8 cellular contexts compared by ENCODE assay signal in the genomic region with DNA sequence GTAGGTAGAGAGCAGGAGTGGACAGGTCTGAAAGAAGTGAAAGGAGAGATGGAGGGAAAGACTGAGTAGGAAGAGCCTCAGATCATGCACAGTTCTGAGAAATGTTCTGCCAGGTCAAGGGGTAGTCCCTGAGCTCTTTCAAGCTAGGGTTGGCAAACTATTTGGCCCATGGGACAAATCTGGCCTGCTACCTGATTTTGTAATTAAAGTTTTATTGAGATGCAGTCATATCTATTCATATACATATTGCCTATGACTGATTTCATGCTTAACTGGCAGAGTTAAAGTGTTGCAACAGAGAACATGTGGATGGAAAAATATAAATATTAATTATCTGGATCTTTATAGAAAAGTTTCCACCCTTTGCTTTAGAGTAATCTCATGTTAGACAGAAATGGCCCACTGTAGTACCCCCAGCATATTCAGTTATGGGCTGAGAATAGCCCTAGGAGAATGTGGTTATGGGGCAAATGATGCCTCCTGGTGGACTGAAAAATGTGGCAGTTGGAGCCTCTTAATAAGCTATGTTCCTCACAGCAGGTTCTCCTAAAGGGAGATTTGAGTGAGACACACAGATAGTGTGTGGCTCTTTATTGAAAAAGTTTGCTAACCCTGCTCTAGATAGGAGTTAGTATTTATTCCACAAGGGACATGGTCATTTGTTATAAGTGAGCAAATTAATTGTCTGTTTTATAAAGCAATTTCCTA.
DNase-seq lines count a peak whose midpoint lies in the region; ATAC-seq lines count a peak whose summit lies in the region.

No MANE protein-coding gene starts in this region.

- intact Hi-C loops in right cardiac atrium (cut with DNase I) = no loop called here

- ATAC-seq in HG02884 (IDR thresholded peaks at IDR 0.05; ENCODE audit: unreplicated experiment) (peak; percentile 92), right cardiac atrium (peak; percentile 14 to 40), GM19467 (IDR thresholded peaks at IDR 0.05; ENCODE audit: unreplicated experiment) (no peak)

- H3K4me1 ChIP-seq in right cardiac atrium (ENCODE audit: control insufficient read depth, insufficient read depth, low read length) = no peaks in the 10 kb centered on the region

- H3K27me3 ChIP-seq in right cardiac atrium (ENCODE audit: control insufficient read depth, insufficient read depth) = no peaks in the 10 kb centered on the region

- H3K27ac ChIP-seq in right cardiac atrium (ENCODE audit: low read length) = no peak overlapping the region

- H3K9me3 ChIP-seq in right cardiac atrium (ENCODE audit: control insufficient read depth, low read length) = no peaks in the 10 kb centered on the region

- DNase-seq in stimulated activated CD4-positive, alpha-beta T cell treated with anti-CD3 and anti-CD28 coated beads, Interleukin-15, amount 100 ng/mL, for 24 hours = peak; percentile 5
- no peak for DNase-seq in stimulated activated CD4-positive, alpha-beta T cell treated with anti-CD3 and anti-CD28 coated beads, Interleukin-12 subunit alpha, Interleukin-12 subunit beta, amount 100 ng/mL, for 4 hours
- DNase-seq in RPMI8226 = peak; percentile 26
- no peak for DNase-seq in right cardiac atrium
- no peak for DNase-seq in activated CD8-positive, alpha-beta memory T cell treated with anti-CD3 and anti-CD28 coated beads, Interleukin-2, amount 50 U/mL, for 48 hours
- DNase-seq in activated T-cell treated with anti-CD3 and anti-CD28 coated beads for 4 hours = no peak

- no peak overlapping the region for H3K4me3 ChIP-seq in right cardiac atrium (ENCODE audit: low read length)

Comparison
In these comparisons a context has a peak if more than half of its experiments do, and no peak if none do; other contexts are left out.
1. DNase-seq: peak in stimulated activated CD4-positive, alpha-beta T cell treated with anti-CD3 and anti-CD28 coated beads, Interleukin-15, amount 100 ng/mL, for 24 hours (single experiment) and RPMI8226 (single experiment); none in stimulated activated CD4-positive, alpha-beta T cell treated with anti-CD3 and anti-CD28 coated beads, Interleukin-12 subunit alpha, Interleukin-12 subunit beta, amount 100 ng/mL, for 4 hours (single experiment), right cardiac atrium (0 of 3), activated CD8-positive, alpha-beta memory T cell treated with anti-CD3 and anti-CD28 coated beads, Interleukin-2, amount 50 U/mL, for 48 hours (single experiment) and activated T-cell treated with anti-CD3 and anti-CD28 coated beads for 4 hours (single experiment).